ENCODE assay signal across 20 cellular contexts in genomic region chr7:1236831-1237701, GRCh38. TPM values are rescaled to one million over a fixed set of nuclear protein-coding genes. Genes with fewer than 3 reads are reported as not detected.
DNase-seq lines count a peak whose midpoint lies in the region; ATAC-seq and TF ChIP-seq lines count a peak whose summit lies in the region.
"Had no signal": no experiment of that assay in that cellular context is flagged by ENCODE, and none has a peak within 500 bp of the region (broad histone marks: within the 10 kb centered on the region; RNA-seq: fewer than 3 reads in every experiment).

No MANE protein-coding gene starts in this region.

- peaks cover 26% of the 10 kb centered on the region for H3K4me1 Mint-ChIP-seq in stimulated activated naive CD8-positive, alpha-beta T cell treated with anti-CD3 and anti-CD28 coated beads, Interleukin-15, Interleukin-2, amounts not matched to agents 100 ng/mL and 50 ng/mL, for 24 hours (ENCODE audit: low read depth)

- H3K9ac ChIP-seq in Karpas-422 (ENCODE audit: low read length) = no peak overlapping the region

- H3K27me3 ChIP-seq in hepatocyte (peaks cover 89% of the 10 kb centered on the region), Karpas-422 (ENCODE audit: low read length) (no peaks in the 10 kb centered on the region)

- H3K36me3 ChIP-seq in hepatocyte (replicated peaks; ENCODE audit: insufficient read depth, low read depth) (no peaks in the 10 kb centered on the region), Karpas-422 (ENCODE audit: insufficient read depth, low read length) (no peaks in the 10 kb centered on the region)
- H3K36me3 ChIP-seq: gastrocnemius medialis, tibial artery had no signal

- no peak for TF ChIP-seq CTCF in hepatocyte (IDR thresholded peaks at IDR 0.05; ENCODE audit: poor library complexity)

- H3K36me3 Mint-ChIP-seq in stimulated activated naive CD8-positive, alpha-beta T cell treated with anti-CD3 and anti-CD28 coated beads, Interleukin-15, Interleukin-2, amounts not matched to agents 100 ng/mL and 50 ng/mL, for 24 hours (ENCODE audit: low read depth) = peaks cover 6% of the 10 kb centered on the region

- H3K4me1 ChIP-seq in hepatocyte (ENCODE audit: insufficient read depth) = no peaks in the 10 kb centered on the region
- H3K4me1 ChIP-seq in Karpas-422 (ENCODE audit: low read length) = no peaks in the 10 kb centered on the region

- no peaks in the 10 kb centered on the region for H3K9me3 ChIP-seq in hepatocyte (ENCODE audit: low read depth)
- no peaks in the 10 kb centered on the region for H3K9me3 ChIP-seq in Karpas-422 (ENCODE audit: low read length)
- H3K9me3 ChIP-seq: gastrocnemius medialis, tibial artery had no signal

- ATAC-seq in stimulated activated naive CD8-positive, alpha-beta T cell treated with anti-CD3 and anti-CD28 coated beads, Interleukin-15, Interleukin-2, amounts not matched to agents 100 U/mL and 50 U/mL, for 24 hours = no peak
- ATAC-seq in HG02938 (IDR thresholded peaks at IDR 0.05; ENCODE audit: unreplicated experiment) = no peak
- ATAC-seq: gastrocnemius medialis had no signal

- H3K9me3 Mint-ChIP-seq in stimulated activated naive CD8-positive, alpha-beta T cell treated with anti-CD3 and anti-CD28 coated beads, Interleukin-15, Interleukin-2, amounts not matched to agents 100 ng/mL and 50 ng/mL, for 24 hours = no peaks in the 10 kb centered on the region

- peak; percentile 65 for DNase-seq in NCI-H748 (lab: John Stamatoyannopoulos, UW; ENCODE audit: unreplicated experiment)
- DNase-seq in NCI-H748 treated with DMSO at 0.1 percent for 48 hours (lab: John Stamatoyannopoulos, UW) = no peak
- no peak for DNase-seq in stimulated activated naive CD8-positive, alpha-beta T cell treated with anti-CD3 and anti-CD28 coated beads, Interleukin-15, Interleukin-2, amounts not matched to agents 100 U/mL and 50 U/mL, for 24 hours
- DNase-seq in hepatocyte (ENCODE audit: low spot score) = no peak
- no peak for DNase-seq in Karpas-422
- no peak for DNase-seq in SIG-M5 (lab: John Stamatoyannopoulos, UW)
- DNase-seq: 8988T; amygdala; EL; gastrocnemius medialis; mammary epithelial cell; NCI-H1694; NCI-H446; stimulated activated CD4-positive, alpha-beta T cell treated with anti-CD3 and anti-CD28 coated beads, Interleukin-4, amount 100 ng/mL, for 1 hour; tibial artery had no signal

- peaks cover 54% of the 10 kb centered on the region for H3K27me3 Mint-ChIP-seq in stimulated activated naive CD8-positive, alpha-beta T cell treated with anti-CD3 and anti-CD28 coated beads, Interleukin-15, Interleukin-2, amounts not matched to agents 100 ng/mL and 50 ng/mL, for 24 hours

- no peak overlapping the region for H3K4me2 ChIP-seq in hepatocyte
- H3K4me2 ChIP-seq in Karpas-422 (ENCODE audit: low read depth, low read length, poor library complexity, severe bottlenecking) = no peak overlapping the region

- H3K4me3 Mint-ChIP-seq in stimulated activated naive CD8-positive, alpha-beta T cell treated with anti-CD3 and anti-CD28 coated beads, Interleukin-15, Interleukin-2, amounts not matched to agents 100 ng/mL and 50 ng/mL, for 24 hours = peak overlapping the region; percentile 54

- WGBS in hepatocyte (ENCODE audit: low lambda C conversion rate, missing lambda C conversion rate) = 3% methylated on average over 34 of the region's 83 CpGs

- H2AFZ ChIP-seq in hepatocyte (peak overlapping the region; percentile 35), Karpas-422 (ENCODE audit: low read length) (no peak overlapping the region)

- H3K4me3 ChIP-seq in hepatocyte (no peak overlapping the region), Karpas-422 (ENCODE audit: low read length) (no peak overlapping the region)
- H3K4me3 ChIP-seq: tibial artery had no signal

- H3K79me2 ChIP-seq in hepatocyte (no peaks in the 10 kb centered on the region), Karpas-422 (ENCODE audit: low read length) (no peaks in the 10 kb centered on the region)

- peak overlapping the region; percentile 70 for H3K27ac Mint-ChIP-seq in stimulated activated naive CD8-positive, alpha-beta T cell treated with anti-CD3 and anti-CD28 coated beads, Interleukin-15, Interleukin-2, amounts not matched to agents 100 ng/mL and 50 ng/mL, for 24 hours
- H3K27ac Mint-ChIP-seq: CD14-positive monocyte had no signal

- H3K27ac ChIP-seq in hepatocyte = no peak overlapping the region
- no peak overlapping the region for H3K27ac ChIP-seq in Karpas-422 (ENCODE audit: low read length)
- H3K27ac ChIP-seq: coronary artery, epithelial cell of prostate, gastrocnemius medialis, tibial artery had no signal

- no peaks in the 10 kb centered on the region for H3K9me2 ChIP-seq in hepatocyte (replicated peaks; ENCODE audit: insufficient read depth)
- no peaks in the 10 kb centered on the region for H3K9me2 ChIP-seq in Karpas-422 (replicated peaks; ENCODE audit: insufficient read depth, low read length)

- H4K20me1 ChIP-seq in hepatocyte (ENCODE audit: insufficient read depth, poor library complexity, severe bottlenecking) (no peaks in the 10 kb centered on the region), Karpas-422 (ENCODE audit: insufficient read depth, low read depth, low read length) (no peaks in the 10 kb centered on the region)

RNA-seq across cellular contexts. Expression of gene UNCX, which starts 4.4 kb away (rescaled TPM):
- total RNA-seq in hepatocyte = not detected in 2 replicates
- polyA plus RNA-seq in hepatocyte = not detected in 2 replicates
- not detected in 2 replicates for total RNA-seq in Karpas-422 (2014; rRNA removed; shearing (Covaris generic); ENCODE audit: low replicate concordance)
- total RNA-seq: gastrocnemius medialis, mammary epithelial cell had no signal
- polyA plus RNA-seq: CD14-positive monocyte, mammary epithelial cell had no signal
